In the genomic region with DNA sequence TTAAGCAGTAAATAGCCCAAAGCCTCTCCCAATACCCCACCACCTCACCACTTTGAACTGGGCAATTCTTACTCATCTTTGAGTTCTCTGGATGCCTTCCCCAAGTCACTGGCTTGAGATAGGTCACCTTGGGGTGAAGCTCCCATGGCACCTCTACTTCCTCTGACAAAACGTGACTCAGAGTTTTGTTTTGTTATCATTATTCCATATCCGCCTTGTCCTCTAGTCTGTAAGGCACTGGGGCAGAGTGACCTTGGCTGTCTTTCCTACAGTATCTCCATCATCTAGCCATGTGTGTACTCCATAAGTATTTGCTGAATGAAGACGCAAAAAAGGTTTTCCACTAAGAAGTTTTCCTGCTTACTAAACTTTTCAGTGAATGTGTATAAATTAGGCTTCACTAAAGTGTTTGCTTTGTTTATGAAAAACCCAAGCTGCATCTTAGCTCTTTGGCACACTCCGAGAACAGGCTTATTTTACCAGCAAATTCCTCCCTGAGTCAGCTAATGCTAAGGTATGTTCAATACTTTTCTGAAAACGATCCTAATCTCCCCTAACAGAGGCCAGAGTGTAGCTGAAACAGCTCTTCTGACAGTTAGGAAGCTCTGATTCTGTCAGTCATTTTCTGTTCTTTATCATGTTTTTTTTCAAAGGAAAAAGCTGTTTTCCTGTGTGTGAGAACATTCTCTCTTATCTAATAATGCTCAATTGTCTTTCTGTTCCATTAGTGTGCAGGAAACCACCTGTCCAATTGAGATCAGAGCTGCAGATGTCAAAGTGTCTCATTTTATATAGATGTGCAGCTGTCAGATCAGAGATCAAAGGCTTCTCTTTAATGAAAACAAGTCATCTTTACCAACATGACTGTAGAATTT, we compare ENCODE assay signal across 8 cellular contexts. TPM values are rescaled to one million over a fixed set of nuclear protein-coding genes. Genes with fewer than 3 reads are reported as not detected.
DNase-seq lines count a peak whose midpoint lies in the region; ATAC-seq and TF ChIP-seq lines count a peak whose summit lies in the region.

No MANE protein-coding gene starts in this region.

- H3K4me3 Mint-ChIP-seq in osteocyte (ENCODE audit: unreplicated experiment) = no peak overlapping the region

- intact Hi-C loops in Panc1 (cut with micrococcal nuclease; ENCODE audit: unreplicated experiment) = no loop called here

- peaks cover 10% of the 10 kb centered on the region for H3K4me1 ChIP-seq in Panc1 (ENCODE audit: control insufficient read depth, insufficient read depth, low read length)
- no peaks in the 10 kb centered on the region for H3K4me1 ChIP-seq in neuronal stem cell (ENCODE audit: control insufficient read depth in 2 of 2, insufficient read depth in 1 of 2, low read depth in 1 of 2, low read length in 2 of 2)

- no peak overlapping the region for H4K8ac ChIP-seq in neuronal stem cell (ENCODE audit: low read depth, low read length)

- no peak for TF ChIP-seq CTCF in Panc1 (IDR thresholded peaks at IDR 0.05)
- no peak for TF ChIP-seq CTCF in cardiac fibroblast (IDR thresholded peaks at IDR 0.05; ENCODE audit: low read depth, low read length)
- no peak for TF ChIP-seq CTCF in osteocyte (IDR thresholded peaks at IDR 0.05)
- TF ChIP-seq CTCF in GM10266 (IDR thresholded peaks at IDR 0.05; ENCODE audit: control insufficient read depth, insufficient read depth, low read depth, missing control alignments) = no peak

- H3K4me3 ChIP-seq in Panc1 (ENCODE audit: low read depth in 2 of 2, low read length in 2 of 2) (no peak overlapping the region), cardiac fibroblast (replicated peaks in 1 of 2; ENCODE audit: low read depth in 2 of 2, low read length in 2 of 2) (no peak overlapping the region), neuronal stem cell (ENCODE audit: low read length in 2 of 2) (no peak overlapping the region)

- H3K4me1 Mint-ChIP-seq in osteocyte (ENCODE audit: unreplicated experiment) = peaks cover 16% of the 10 kb centered on the region

- H3K36me3 ChIP-seq in Panc1 (ENCODE audit: control insufficient read depth, insufficient read depth, low read length) (no peaks in the 10 kb centered on the region), neuronal stem cell (replicated peaks in 1 of 2; ENCODE audit: control insufficient read depth in 2 of 2, insufficient read depth in 2 of 2, low read length in 2 of 2) (no peaks in the 10 kb centered on the region)

- ATAC-seq in Panc1 (peak; percentile 87), GM18868 (IDR thresholded peaks at IDR 0.05; ENCODE audit: unreplicated experiment) (no peak)

- H2AFZ ChIP-seq in neuronal stem cell (ENCODE audit: low read length) = no peak overlapping the region

- H2AK5ac ChIP-seq in neuronal stem cell (ENCODE audit: low read depth, low read length) = no peak overlapping the region

- H2BK12ac ChIP-seq in neuronal stem cell (ENCODE audit: low read length) = no peak overlapping the region

- no peaks in the 10 kb centered on the region for H3K79me1 ChIP-seq in neuronal stem cell (ENCODE audit: low read depth, low read length)

- H3K23ac ChIP-seq in neuronal stem cell (ENCODE audit: low read depth, low read length, poor library complexity) = no peak overlapping the region

- CTCF ChIA-PET in Panc1 (lab: Charles Lee) = no interaction called here

- no peaks in the 10 kb centered on the region for H3K27me3 ChIP-seq in Panc1 (ENCODE audit: control insufficient read depth, insufficient read depth, low read length)
- no peaks in the 10 kb centered on the region for H3K27me3 ChIP-seq in neuronal stem cell (ENCODE audit: control insufficient read depth in 3 of 3, insufficient read depth in 3 of 3, low read depth in 1 of 3, low read length in 3 of 3)

- POLR2A ChIA-PET in Panc1 (lab: Charles Lee) = no interaction called here

- no CpG with 5 or more reads among the region's 5 CpGs for WGBS in neuronal stem cell (ENCODE audit: extremely low coverage in 2 of 2, insufficient read length in 2 of 2, insufficient replicate concordance in 1 of 2), 2 donors

- no peak overlapping the region for H2BK120ac ChIP-seq in neuronal stem cell (ENCODE audit: low read depth, low read length)

- no peak overlapping the region for H3K4me2 ChIP-seq in neuronal stem cell (ENCODE audit: insufficient read depth, low read length, poor library complexity, severe bottlenecking)

- no peak overlapping the region for H2BK5ac ChIP-seq in neuronal stem cell (ENCODE audit: low read length)

- peak overlapping the region; percentile 76 for H3K27ac Mint-ChIP-seq in osteocyte (ENCODE audit: unreplicated experiment)

- H3K27me3 Mint-ChIP-seq in osteocyte (ENCODE audit: unreplicated experiment) = no peaks in the 10 kb centered on the region

- no peak overlapping the region for H3K4ac ChIP-seq in neuronal stem cell (ENCODE audit: low read length)

- in situ Hi-C loops in Panc1 (cut with HindIII; ENCODE audit: low pct_unique_long_range_greater_than_20kb, low sequenced_read_pairs) = no loop called here

- no TSS peak for BruUV-seq in Panc1 (replicated peaks; lab: Mats Ljungman, UMichigan)

- no peak overlapping the region for H4K91ac ChIP-seq in neuronal stem cell (ENCODE audit: low read depth, low read length, poor library complexity)

- no peak overlapping the region for H3K9ac ChIP-seq in neuronal stem cell (ENCODE audit: low read depth, low read length, poor library complexity)

- H3K27ac ChIP-seq in Panc1 (ENCODE audit: low read length) (peak overlapping the region; percentile 73; the same call in 1 of the 2 replicates), neuronal stem cell (replicated peaks; ENCODE audit: low read length) (no peak overlapping the region)

- DNase-seq in GM04503 (ENCODE audit: low read depth) = peak; percentile 50
- peak; percentile 30 for DNase-seq in Panc1 (ENCODE audit: low read depth, low spot score)
- DNase-seq in cardiac fibroblast (ENCODE audit: low read depth in 2 of 2) = peak; percentile 36 to 77
- no peak for DNase-seq in osteocyte (ENCODE audit: extremely low spot score, unreplicated experiment)
- no peak for DNase-seq in GM10266 (ENCODE audit: extremely low spot score)
- DNase-seq in neuronal stem cell (ENCODE audit: low spot score) = no peak
- DNase-seq in inferior parietal cortex (ENCODE audit: extremely low spot score) = no peak

- no peaks in the 10 kb centered on the region for H3K36me3 Mint-ChIP-seq in osteocyte (ENCODE audit: unreplicated experiment)

- no peak overlapping the region for H2BK15ac ChIP-seq in neuronal stem cell (ENCODE audit: low read length)

- no peak overlapping the region for H3K14ac ChIP-seq in neuronal stem cell (ENCODE audit: low read length)

- H3K9me3 Mint-ChIP-seq in osteocyte (ENCODE audit: unreplicated experiment) = no peaks in the 10 kb centered on the region

- no peak overlapping the region for H3K18ac ChIP-seq in neuronal stem cell (ENCODE audit: low read length)

- H3K9me3 ChIP-seq in Panc1 (ENCODE audit: control insufficient read depth, insufficient read depth, low read depth, low read length) (no peaks in the 10 kb centered on the region), neuronal stem cell (replicated peaks in 1 of 2; ENCODE audit: control insufficient read depth in 2 of 2, insufficient read depth in 1 of 2, low read depth in 1 of 2, low read length in 2 of 2) (peaks cover 0 to 2% of the 10 kb centered on the region in 2 donors)

RNA-seq across cellular contexts. Expression of a gene that starts 30.2 kb away (rescaled TPM):
- total RNA-seq in Panc1 (2021; ENCODE audit: unreplicated experiment) = 61.9 TPM
- 45.8 TPM for polyA plus RNA-seq in Panc1 (2012; ENCODE audit: insufficient read length)
- total RNA-seq in osteocyte = 64.2 and 66.0 TPM in 2 replicates
- polyA plus RNA-seq in neuronal stem cell (2013, experiment 1 of 2) = 21.5 TPM
- polyA plus RNA-seq in neuronal stem cell (2013, experiment 2 of 2) = 22.8 TPM

Comparison
In these comparisons a context has a peak if more than half of its experiments do, and no peak if none do; other contexts are left out.
1. DNase-seq: peak in GM04503 (single experiment), Panc1 (single experiment) and cardiac fibroblast (2 of 2); none in osteocyte (single experiment), GM10266 (single experiment), neuronal stem cell (single experiment) and inferior parietal cortex (single experiment).